In genomic region chr16:22642689-22643088, GRCh38 we compare ENCODE assay signal across 18 cellular contexts.
A peak's percentile ranks its signal among the peaks of the same experiment; 100 is the strongest.
DNase-seq lines count a peak whose midpoint lies in the region; ATAC-seq, FAIRE-seq and TF ChIP-seq lines count a peak whose summit lies in the region.
"Had no signal": no experiment of that assay in that cellular context is flagged by ENCODE, and none has a peak within 500 bp of the region (broad histone marks: within the 10 kb centered on the region; RNA-seq: fewer than 3 reads in every experiment).

No MANE protein-coding gene starts in this region.

- no peak overlapping the region; the same call in 1 of the 2 replicates for H3K18ac ChIP-seq in H1 (ENCODE audit: extremely low read depth, low read length)

- POLR2A ChIA-PET in HepG2 (lab: Yijun Ruan, JAX) (no interaction called here), H1 (lab: Charles Lee; ENCODE audit: partially characterized antibody) (no interaction called here)

- H3K4ac ChIP-seq in H1 (replicated peaks; ENCODE audit: insufficient read length, low read depth, low read length), result no peak overlapping the region

- H2BK20ac ChIP-seq in H1 (ENCODE audit: low read length), result peak overlapping the region; percentile 52; the same call in 1 of the 2 replicates

- H3K23me2 ChIP-seq in H1 (ENCODE audit: low read depth, low read length), result no peaks in the 10 kb centered on the region

- H3K4me3 ChIP-seq in HepG2 (replicated peaks in 1 of 3; ENCODE audit: insufficient read depth in 1 of 3, low read depth in 2 of 3, low read length in 3 of 3), result no peak overlapping the region
- no peak overlapping the region for H3K4me3 ChIP-seq in right lobe of liver
- H3K4me3 ChIP-seq in GM23338, result no peak overlapping the region
- H3K4me3 ChIP-seq in H1 (ENCODE audit: extremely low read depth in 1 of 4, insufficient read depth in 2 of 4, low read depth in 3 of 4, low read length in 4 of 4), result no peak overlapping the region
- H3K4me3 ChIP-seq in aorta (ENCODE audit: low read length in 2 of 2), result no peak overlapping the region
- H3K4me3 ChIP-seq in GM23248, result no peak overlapping the region
- H3K4me3 ChIP-seq: GM12878, HAP-1 had no signal

- H3K4me1 Mint-ChIP-seq in GM23338, result no peaks in the 10 kb centered on the region
- H3K4me1 Mint-ChIP-seq: CD4-positive, CD25-positive, alpha-beta regulatory T cell had no signal

- intact Hi-C loops in HepG2 (cut with micrococcal nuclease; ENCODE audit: unreplicated experiment) (no loop called here), right lobe of liver (cut with DNase I) (no loop called here), aorta (cut with DNase I) (no loop called here)

- H3K27me3 ChIP-seq in HepG2 (ENCODE audit: control insufficient read depth in 1 of 2, insufficient read depth in 2 of 2, low read length in 2 of 2) (peaks cover 0 to 9% of the 10 kb centered on the region in 2 experiments; a peak in 2 of 5 replicates), right lobe of liver (peaks cover 0 to 7% of the 10 kb centered on the region in 2 donors), GM23338 (ENCODE audit: insufficient read depth) (no peaks in the 10 kb centered on the region), H1 (replicated peaks in 1 of 4; ENCODE audit: control insufficient read depth in 3 of 4, extremely low read depth in 1 of 4, insufficient read depth in 3 of 4, low read length in 3 of 4) (no peaks in the 10 kb centered on the region), aorta (ENCODE audit: control insufficient read depth in 1 of 2, insufficient read depth in 2 of 2, low read length in 1 of 2) (no peaks in the 10 kb centered on the region), GM23248 (replicated peaks; ENCODE audit: insufficient read depth) (peaks cover 46% of the 10 kb centered on the region)

- TF ChIP-seq POLR2A in HepG2 (IDR thresholded peaks at IDR 0.05; ENCODE audit: insufficient read depth in 1 of 2, low read depth in 2 of 2, low read length in 2 of 2), result no peak
- no peak for TF ChIP-seq POLR2A in right lobe of liver (IDR thresholded peaks at IDR 0.05)
- TF ChIP-seq POLR2A in H1 (IDR thresholded peaks at IDR 0.05; ENCODE audit: control extremely low read depth in 1 of 2, low read depth in 2 of 2, low read length in 2 of 2), result no peak

- H2BK15ac ChIP-seq in H1 (ENCODE audit: low read length), result no peak overlapping the region

- no peak overlapping the region for H3K4me2 ChIP-seq in HepG2 (ENCODE audit: low read depth, low read length)
- H3K4me2 ChIP-seq in GM23338, result no peak overlapping the region
- H3K4me2 ChIP-seq in H1 (ENCODE audit: insufficient read depth in 1 of 2, low read depth in 2 of 2, low read length in 2 of 2), result no peak overlapping the region
- no peak overlapping the region for H3K4me2 ChIP-seq in GM23248 (ENCODE audit: unreplicated experiment)

- no peak overlapping the region for H3K23ac ChIP-seq in H1 (ENCODE audit: insufficient read length)

- TF ChIP-seq RAD21 in HepG2 (CRISPR knock-in tag; IDR thresholded peaks at IDR 0.05) (no peak), H1 (IDR thresholded peaks at IDR 0.05 in 1 of 2, conservative IDR thresholded peaks at IDR 0.05 in 1 of 2; ENCODE audit: low read depth in 2 of 2, low read length in 2 of 2) (no peak)

- ATAC-seq in HepG2, result no peak
- ATAC-seq in right lobe of liver, result no peak
- no peak for ATAC-seq in GM23338
- ATAC-seq in aorta (ENCODE audit: low FRiP score), result peak; percentile 34
- ATAC-seq: CD8-positive, alpha-beta T cell; GM12878 had no signal

- in situ Hi-C loops in HepG2 (cut with HindIII; ENCODE audit: extremely low pct_ligation_motif_present, low pct_unique_long_range_greater_than_20kb) (no loop called here), GM23248 (cut with MboI) (no loop called here)

- H3K9ac ChIP-seq in HepG2 (ENCODE audit: insufficient read depth, low read depth, low read length) (no peak overlapping the region), H1 (replicated peaks in 1 of 4; ENCODE audit: extremely low read depth in 1 of 4, low read depth in 3 of 4, low read length in 3 of 4) (no peak overlapping the region), GM23248 (no peak overlapping the region)

- no peak overlapping the region for H2BK120ac ChIP-seq in H1 (replicated peaks; ENCODE audit: low read depth, low read length)

- H3K14ac ChIP-seq in H1 (ENCODE audit: insufficient read length), result no peak overlapping the region

- no peak for TF ChIP-seq EP300 in HepG2 (IDR thresholded peaks at IDR 0.05; ENCODE audit: low read depth in 2 of 2, low read length in 2 of 2)
- no peak for TF ChIP-seq EP300 in HepG2 (CRISPR knock-in tag; IDR thresholded peaks at IDR 0.05; ENCODE audit: borderline replicate concordance)
- TF ChIP-seq EP300 in H1 (IDR thresholded peaks at IDR 0.05; ENCODE audit: borderline replicate concordance in 1 of 2, low read depth in 2 of 2, low read length in 2 of 2), result no peak

- H3K9me2 ChIP-seq in GM23338 (ENCODE audit: insufficient read depth) (peaks cover 5% of the 10 kb centered on the region; the same call in 1 of the 2 replicates), GM23248 (ENCODE audit: insufficient read depth) (no peaks in the 10 kb centered on the region)

- H3F3A ChIP-seq in GM23338 (replicated peaks; ENCODE audit: low read depth) (no peaks in the 10 kb centered on the region), GM23248 (ENCODE audit: insufficient read depth) (0 out of 2 replicates have a peak, but pooled peaks cover 8% of the 10 kb centered on the region)

- H3K36me3 ChIP-seq in HepG2 (replicated peaks in 1 of 2; ENCODE audit: control insufficient read depth in 1 of 2, insufficient read depth in 2 of 2, low read length in 2 of 2) (no peaks in the 10 kb centered on the region), right lobe of liver (no peaks in the 10 kb centered on the region), GM23338 (ENCODE audit: insufficient read depth) (no peaks in the 10 kb centered on the region), H1 (ENCODE audit: control insufficient read depth in 2 of 4, insufficient read depth in 4 of 4, low read length in 3 of 4) (no peaks in the 10 kb centered on the region), aorta (ENCODE audit: control insufficient read depth in 1 of 2, insufficient read depth in 2 of 2, low read length in 1 of 2) (no peaks in the 10 kb centered on the region), GM23248 (ENCODE audit: low read depth) (no peaks in the 10 kb centered on the region)
- H3K36me3 ChIP-seq: HAP-1 had no signal

- no peaks in the 10 kb centered on the region for H3K36me3 Mint-ChIP-seq in GM23338 (ENCODE audit: low read depth)
- H3K36me3 Mint-ChIP-seq: CD4-positive, CD25-positive, alpha-beta regulatory T cell; CD8-positive, alpha-beta T cell had no signal

- H2BK12ac ChIP-seq in H1 (ENCODE audit: low read depth, low read length), result peak overlapping the region; percentile 21; the same call in 1 of the 2 replicates

- 4% methylated on average over 4 of the region's 4 CpGs for WGBS in HepG2 (ENCODE audit: low lambda C conversion rate)
- WGBS in right lobe of liver (ENCODE audit: insufficient coverage, low coverage, low lambda C conversion rate, missing lambda C conversion rate), result 59% methylated on average over 4 of the region's 4 CpGs
- WGBS in H1 (ENCODE audit: extremely low coverage in 1 of 2, insufficient coverage in 1 of 2, insufficient read length in 1 of 2, insufficient replicate concordance in 2 of 2, low coverage in 1 of 2, low lambda C conversion rate in 2 of 2, missing lambda C conversion rate in 1 of 2), 2 experiments, result 93% methylated on average over 4 of the region's 4 CpGs; no CpG with 5 or more reads in 1 of the 2 experiments
- 64 to 68% methylated on average over 4 of the region's 4 CpGs for WGBS in aorta, 2 donors
- 31 to 36% methylated on average over 4 of the region's 4 CpGs for WGBS in GM23248 (ENCODE audit: low coverage in 1 of 2, low lambda C conversion rate in 2 of 2, missing lambda C conversion rate in 2 of 2), 2 experiments

- BruUV-seq in HepG2 (replicated peaks; lab: Mats Ljungman, UMichigan), result no TSS peak

- no peak overlapping the region for H4K8ac ChIP-seq in H1 (ENCODE audit: extremely low read depth, insufficient read depth, low read length)

- no peaks in the 10 kb centered on the region for H3K9me3 ChIP-seq in HepG2 (ENCODE audit: low read length)
- no peaks in the 10 kb centered on the region for H3K9me3 ChIP-seq in right lobe of liver
- H3K9me3 ChIP-seq in H1 (ENCODE audit: insufficient read depth in 2 of 2, low read depth in 1 of 2, low read length in 1 of 2), result no peaks in the 10 kb centered on the region
- H3K9me3 ChIP-seq in aorta (ENCODE audit: control insufficient read depth, low read length), result peaks cover 1% of the 10 kb centered on the region
- no peaks in the 10 kb centered on the region for H3K9me3 ChIP-seq in GM23248 (ENCODE audit: low read depth)
- H3K9me3 ChIP-seq: HAP-1 had no signal

- H4K5ac ChIP-seq in H1 (ENCODE audit: insufficient read length, low read depth, low read length), result no peak overlapping the region

- H3K9me3 Mint-ChIP-seq in GM23338, result no peaks in the 10 kb centered on the region
- H3K9me3 Mint-ChIP-seq: CD4-positive, CD25-positive, alpha-beta regulatory T cell; CD8-positive, alpha-beta T cell; HFFc6 had no signal

- no peak overlapping the region for H3K27ac Mint-ChIP-seq in GM23338
- H3K27ac Mint-ChIP-seq: CD4-positive, CD25-positive, alpha-beta regulatory T cell; CD8-positive, alpha-beta T cell; HFFc6 had no signal

- no peaks in the 10 kb centered on the region for H3K79me1 ChIP-seq in H1 (ENCODE audit: low read depth, low read length)

- H2AFZ ChIP-seq in HepG2 (ENCODE audit: low read length), result no peak overlapping the region
- peak overlapping the region; percentile 38 for H2AFZ ChIP-seq in GM23338
- H2AFZ ChIP-seq in H1 (ENCODE audit: low read length), result no peak overlapping the region
- no peak overlapping the region for H2AFZ ChIP-seq in GM23248

- TF ChIP-seq CTCF in HepG2 (CRISPR knock-in tag; IDR thresholded peaks at IDR 0.05) (no peak), right lobe of liver (IDR thresholded peaks at IDR 0.05) (no peak), GM23338 (conservative IDR thresholded peaks at IDR 0.05; ENCODE audit: low read depth in 2 of 2) (no peak), H1 (IDR thresholded peaks at IDR 0.05; ENCODE audit: control extremely low read depth in 1 of 3, insufficient read depth in 1 of 3, low read depth in 1 of 3, low read length in 3 of 3) (no peak)

- no peak overlapping the region for H3K27ac ChIP-seq in HepG2 (ENCODE audit: extremely low read length, insufficient read depth, low read length)
- H3K27ac ChIP-seq in right lobe of liver, result no peak overlapping the region
- no peak overlapping the region for H3K27ac ChIP-seq in GM23338 (ENCODE audit: low read depth)
- no peak overlapping the region for H3K27ac ChIP-seq in H1 (ENCODE audit: low read depth, low read length)
- no peak overlapping the region for H3K27ac ChIP-seq in aorta (ENCODE audit: low read depth in 1 of 2, low read length in 2 of 2)
- no peak overlapping the region for H3K27ac ChIP-seq in GM23248

- DNase-seq in HepG2 (ENCODE audit: low spot score) (no peak), right lobe of liver (no peak), GM23338 (ENCODE audit: low spot score) (no peak), H1 (ENCODE audit: low read depth in 1 of 2, low spot score in 2 of 2) (no peak), aorta (no peak), GM23248 (no peak), RPMI8226 (no peak)
- DNase-seq: C1 segment of cervical spinal cord; CD4-positive, CD25-positive, alpha-beta regulatory T cell; DMS79; EL; GDM1; HFFc6 had no signal

- no peaks in the 10 kb centered on the region for H4K20me1 ChIP-seq in HepG2 (ENCODE audit: insufficient read depth, low read length)
- no peaks in the 10 kb centered on the region for H4K20me1 ChIP-seq in GM23338 (replicated peaks; ENCODE audit: insufficient read depth)
- H4K20me1 ChIP-seq in H1 (replicated peaks in 1 of 2; ENCODE audit: control insufficient read depth in 1 of 2, insufficient read depth in 2 of 2, low read length in 2 of 2), result no peaks in the 10 kb centered on the region
- H4K20me1 ChIP-seq in GM23248 (ENCODE audit: insufficient read depth), result no peaks in the 10 kb centered on the region

- FAIRE-seq in HepG2 (lab: Jason Lieb, UNC) (no peak), H1 (lab: Jason Lieb, UNC) (no peak)
- FAIRE-seq: D721Med, GM12878, GM19239 had no signal

- no peak overlapping the region for H2AK5ac ChIP-seq in H1 (ENCODE audit: low read depth, low read length)

- no peak overlapping the region for H3K4me3 Mint-ChIP-seq in GM23338
- H3K4me3 Mint-ChIP-seq: CD4-positive, CD25-positive, alpha-beta regulatory T cell; CD8-positive, alpha-beta T cell; HFFc6 had no signal

- H3K4me1 ChIP-seq in HepG2 (ENCODE audit: insufficient read depth, low read length), result no peaks in the 10 kb centered on the region
- H3K4me1 ChIP-seq in right lobe of liver, result no peaks in the 10 kb centered on the region
- H3K4me1 ChIP-seq in GM23338 (ENCODE audit: insufficient read depth), result peaks cover 27% of the 10 kb centered on the region
- H3K4me1 ChIP-seq in H1 (replicated peaks in 1 of 4; ENCODE audit: control insufficient read depth in 3 of 4, insufficient read depth in 4 of 4, low read length in 3 of 4), result peaks cover 0 to 8% (median 4%) of the 10 kb centered on the region in 4 experiments; a peak in 5 of 7 replicates
- H3K4me1 ChIP-seq in aorta (ENCODE audit: control insufficient read depth in 1 of 2, insufficient read depth in 2 of 2, low read length in 2 of 2), result no peaks in the 10 kb centered on the region
- H3K4me1 ChIP-seq in GM23248 (ENCODE audit: insufficient read depth), result 0 out of 2 replicates have a peak, but pooled peaks cover 4% of the 10 kb centered on the region
- H3K4me1 ChIP-seq: HAP-1 had no signal

- CTCF ChIA-PET in HepG2 (lab: Yijun Ruan, JAX; ENCODE audit: low intra/inter-chr PET ratio, low total read pairs) (no interaction called here), H1 (lab: Charles Lee; ENCODE audit: partially characterized antibody) (no interaction called here)

- H3K56ac ChIP-seq in H1 (replicated peaks; ENCODE audit: insufficient read length, low read depth, low read length), result no peak overlapping the region

- H4K91ac ChIP-seq in H1 (replicated peaks; ENCODE audit: insufficient read length, low read length), result no peak overlapping the region

- 0 out of 2 replicates have a peak overlapping the region, but pooled peaks have one; percentile 46 for H2BK5ac ChIP-seq in H1 (ENCODE audit: low read depth, low read length)

- H3K27me3 Mint-ChIP-seq in GM23338 (ENCODE audit: insufficient read depth, low read depth, poor library complexity), result no peaks in the 10 kb centered on the region
- H3K27me3 Mint-ChIP-seq: CD4-positive, CD25-positive, alpha-beta regulatory T cell had no signal

- H3K79me2 ChIP-seq in HepG2 (ENCODE audit: insufficient read depth, low read length) (no peaks in the 10 kb centered on the region), GM23338 (replicated peaks; ENCODE audit: insufficient read depth) (no peaks in the 10 kb centered on the region), H1 (ENCODE audit: control insufficient read depth in 1 of 2, insufficient read depth in 2 of 2, low read length in 2 of 2) (no peaks in the 10 kb centered on the region), GM23248 (ENCODE audit: insufficient read depth) (no peaks in the 10 kb centered on the region)

Comparison
In these comparisons a context has a peak if more than half of its experiments do, and no peak if none do; other contexts are left out.
1. Of the 41 proteins assayed by ChIP-seq in both HepG2 and H1: peak only in HepG2: JUND; only in H1: none; in both: none; in neither: 40.